9 cellular contexts compared by ENCODE assay signal in genomic region chr7:111138196-111138569, GRCh38. TPM values are rescaled to one million over a fixed set of nuclear protein-coding genes. Genes with fewer than 3 reads are reported as not detected.
A peak's percentile ranks its signal among the peaks of the same experiment; 100 is the strongest.
DNase-seq lines count a peak whose midpoint lies in the region; ATAC-seq and TF ChIP-seq lines count a peak whose summit lies in the region.
"Had no signal": no experiment of that assay in that cellular context is flagged by ENCODE, and none has a peak within 500 bp of the region (broad histone marks: within the 10 kb centered on the region; RNA-seq: fewer than 3 reads in every experiment).

No MANE protein-coding gene starts in this region.

- H3K9ac ChIP-seq in neuronal stem cell (ENCODE audit: low read depth, low read length, poor library complexity) = no peak overlapping the region

- H2AFZ ChIP-seq in neuronal stem cell (ENCODE audit: low read length) = peak overlapping the region; percentile 62

- H3K36me3 Mint-ChIP-seq in CD8-positive, alpha-beta memory T cell = no peaks in the 10 kb centered on the region
- H3K36me3 Mint-ChIP-seq in activated B cell treated with CpG ODN at 0.5 μM for 24 hours (ENCODE audit: low read depth) = no peaks in the 10 kb centered on the region
- H3K36me3 Mint-ChIP-seq in central memory CD8-positive, alpha-beta T cell (ENCODE audit: insufficient read depth) = peaks cover 3% of the 10 kb centered on the region

- no peak overlapping the region for H2BK120ac ChIP-seq in neuronal stem cell (ENCODE audit: low read depth, low read length)

- no peak overlapping the region for H2AK5ac ChIP-seq in neuronal stem cell (ENCODE audit: low read depth, low read length)

- H3K36me3 ChIP-seq in CD8-positive, alpha-beta memory T cell (ENCODE audit: insufficient read depth, low read length) = no peaks in the 10 kb centered on the region
- H3K36me3 ChIP-seq in neuronal stem cell (replicated peaks in 1 of 2; ENCODE audit: control insufficient read depth in 2 of 2, insufficient read depth in 2 of 2, low read length in 2 of 2) (no peaks in the 10 kb centered on the region), stomach (no peaks in the 10 kb centered on the region)

- intact Hi-C loops in activated B cell treated with CpG ODN at 0.5 μM for 24 hours (cut with micrococcal nuclease) = loop anchor here (5.0 kb wide), 1 partner anchor 424 kb away; the partner anchor contains the start of gene IMMP2L
- intact Hi-C loops in stomach (cut with DNase I; ENCODE audit: low total_unique reads) = no loop called here

- WGBS in neuronal stem cell (ENCODE audit: extremely low coverage in 2 of 2, insufficient read length in 2 of 2, insufficient replicate concordance in 1 of 2), 2 donors = no CpG with 5 or more reads among the region's 2 CpGs
- 35 to 43% (median 37%) methylated on average over 2 of the region's 2 CpGs for WGBS in stomach, 5 donors

- peak; percentile 6 to 65 (median 55) for DNase-seq in CD8-positive, alpha-beta memory T cell
- peak; percentile 4 for DNase-seq in HK-2 (ENCODE audit: unreplicated experiment)
- DNase-seq in activated B cell treated with CpG ODN at 0.5 μM for 24 hours = peak; percentile 16
- DNase-seq in central memory CD8-positive, alpha-beta T cell (ENCODE audit: low spot score in 2 of 2) = peak in 1 of 2 donors; percentile 38
- no peak for DNase-seq in neuronal stem cell (ENCODE audit: low spot score)
- no peak for DNase-seq in NCI-H345 (lab: John Stamatoyannopoulos, UW)
- no peak for DNase-seq in stomach

- no peak overlapping the region for H3K23ac ChIP-seq in neuronal stem cell (ENCODE audit: low read depth, low read length, poor library complexity)

- H3K14ac ChIP-seq in neuronal stem cell (ENCODE audit: low read length) = no peak overlapping the region

- H3K27me3 Mint-ChIP-seq in CD8-positive, alpha-beta memory T cell = no peaks in the 10 kb centered on the region
- H3K27me3 Mint-ChIP-seq in activated B cell treated with CpG ODN at 0.5 μM for 24 hours = no peaks in the 10 kb centered on the region
- H3K27me3 Mint-ChIP-seq in central memory CD8-positive, alpha-beta T cell = no peaks in the 10 kb centered on the region

- H3K4me1 ChIP-seq in CD8-positive, alpha-beta memory T cell (ENCODE audit: insufficient read depth, low read length) = peaks cover 19% of the 10 kb centered on the region
- H3K4me1 ChIP-seq in neuronal stem cell (ENCODE audit: control insufficient read depth in 2 of 2, insufficient read depth in 1 of 2, low read depth in 1 of 2, low read length in 2 of 2) (peaks cover under 1 to 5% of the 10 kb centered on the region in 2 donors), stomach (peaks cover 0 to 12% (median 4%) of the 10 kb centered on the region in 4 donors)

- H2BK5ac ChIP-seq in neuronal stem cell (ENCODE audit: low read length) = no peak overlapping the region

- H3K9me3 ChIP-seq in CD8-positive, alpha-beta memory T cell (ENCODE audit: low read length) = no peaks in the 10 kb centered on the region
- no peaks in the 10 kb centered on the region for H3K9me3 ChIP-seq in neuronal stem cell (replicated peaks in 1 of 2; ENCODE audit: control insufficient read depth in 2 of 2, insufficient read depth in 1 of 2, low read depth in 1 of 2, low read length in 2 of 2)
- no peaks in the 10 kb centered on the region for H3K9me3 ChIP-seq in stomach

- POLR2A ChIA-PET in CD8-positive, alpha-beta memory T cell (lab: Charles Lee) = interaction anchor here (0.6 kb wide), 1 partner anchor 13 kb away, joined by 7 read pairs; no protein-coding TSS in a partner anchor
- POLR2A ChIA-PET in activated B cell treated with CpG ODN at 0.5 μM for 24 hours (lab: Charles Lee) = interaction anchor here (0.5 to 2.2 kb wide), 4 partner anchors 39 to 424 kb away, joined by 3 to 24 read pairs (median 7); partner anchors contain the start of gene IMMP2L

- peak overlapping the region; percentile 27 for H3K27ac ChIP-seq in CD8-positive, alpha-beta memory T cell (ENCODE audit: low read depth, low read length)
- H3K27ac ChIP-seq in neuronal stem cell (replicated peaks; ENCODE audit: low read length) (no peak overlapping the region), stomach (peak overlapping the region in 1 of 5 donors; percentile 27)

- no peak overlapping the region for H3K18ac ChIP-seq in neuronal stem cell (ENCODE audit: low read length)

- H3K4me3 ChIP-seq in CD8-positive, alpha-beta memory T cell (ENCODE audit: low read length) = no peak overlapping the region
- H3K4me3 ChIP-seq in neuronal stem cell (ENCODE audit: low read length in 2 of 2) = no peak overlapping the region
- no peak overlapping the region for H3K4me3 ChIP-seq in stomach

- no peak overlapping the region for H3K4ac ChIP-seq in neuronal stem cell (ENCODE audit: low read length)

- no peak overlapping the region for H3K4me2 ChIP-seq in neuronal stem cell (ENCODE audit: insufficient read depth, low read length, poor library complexity, severe bottlenecking)

- no peaks in the 10 kb centered on the region for H3K9me3 Mint-ChIP-seq in CD8-positive, alpha-beta memory T cell
- H3K9me3 Mint-ChIP-seq in activated B cell treated with CpG ODN at 0.5 μM for 24 hours = no peaks in the 10 kb centered on the region
- H3K9me3 Mint-ChIP-seq in central memory CD8-positive, alpha-beta T cell = no peaks in the 10 kb centered on the region
- H3K9me3 Mint-ChIP-seq: neural crest cell had no signal

- no peaks in the 10 kb centered on the region for H3K79me1 ChIP-seq in neuronal stem cell (ENCODE audit: low read depth, low read length)

- ATAC-seq in GM21423 (IDR thresholded peaks at IDR 0.05; ENCODE audit: unreplicated experiment) (peak; percentile 96), activated B cell treated with CpG ODN at 0.5 μM for 24 hours (ENCODE audit: low read depth) (peak; percentile 77)
- ATAC-seq in central memory CD8-positive, alpha-beta T cell (replicated peaks; ENCODE audit: extremely low read depth, poor library complexity, severe bottlenecking) = peak; percentile 87

- TF ChIP-seq CTCF in activated B cell treated with CpG ODN at 0.5 μM for 24 hours (IDR thresholded peaks at IDR 0.05) = no peak
- no peak for TF ChIP-seq CTCF in stomach (IDR thresholded peaks at IDR 0.05)

- H4K91ac ChIP-seq in neuronal stem cell (ENCODE audit: low read depth, low read length, poor library complexity) = no peak overlapping the region

- H3K27me3 ChIP-seq in CD8-positive, alpha-beta memory T cell (ENCODE audit: insufficient read depth, low read length, poor library complexity, severe bottlenecking) = no peaks in the 10 kb centered on the region
- H3K27me3 ChIP-seq in neuronal stem cell (ENCODE audit: control insufficient read depth in 3 of 3, insufficient read depth in 3 of 3, low read depth in 1 of 3, low read length in 3 of 3) (no peaks in the 10 kb centered on the region), stomach (no peaks in the 10 kb centered on the region)

- no peak overlapping the region for H4K8ac ChIP-seq in neuronal stem cell (ENCODE audit: low read depth, low read length)

- H3K27ac Mint-ChIP-seq in CD8-positive, alpha-beta memory T cell = peak overlapping the region; percentile 67 to 93 (median 90)
- peak overlapping the region; percentile 94 for H3K27ac Mint-ChIP-seq in activated B cell treated with CpG ODN at 0.5 μM for 24 hours
- peak overlapping the region; percentile 72 for H3K27ac Mint-ChIP-seq in central memory CD8-positive, alpha-beta T cell (ENCODE audit: low read depth)

- peak overlapping the region in 6 of 7 donors; percentile 32 to 65 (median 48) for H3K4me3 Mint-ChIP-seq in CD8-positive, alpha-beta memory T cell
- peak overlapping the region; percentile 73 for H3K4me3 Mint-ChIP-seq in activated B cell treated with CpG ODN at 0.5 μM for 24 hours
- no peak overlapping the region for H3K4me3 Mint-ChIP-seq in central memory CD8-positive, alpha-beta T cell
- H3K4me3 Mint-ChIP-seq: neural crest cell had no signal

- no peak for TF ChIP-seq EP300 in stomach (IDR thresholded peaks at IDR 0.05)

- peaks cover 17 to 22% (median 20%) of the 10 kb centered on the region in 3 donors for H3K4me1 Mint-ChIP-seq in CD8-positive, alpha-beta memory T cell
- H3K4me1 Mint-ChIP-seq in activated B cell treated with CpG ODN at 0.5 μM for 24 hours = peaks cover 28% of the 10 kb centered on the region
- peaks cover 17% of the 10 kb centered on the region for H3K4me1 Mint-ChIP-seq in central memory CD8-positive, alpha-beta T cell

- CTCF ChIA-PET in CD8-positive, alpha-beta memory T cell (lab: Charles Lee) = interaction anchor here (0.9 to 1.0 kb wide), 2 partner anchors 9 to 55 kb away, joined by 3 to 4 read pairs; no protein-coding TSS in a partner anchor
- CTCF ChIA-PET in activated B cell treated with CpG ODN at 0.5 μM for 24 hours (lab: Charles Lee) = interaction anchor here (1.7 kb wide), 2 partner anchors 11 to 39 kb away, joined by 5 to 9 read pairs; no protein-coding TSS in a partner anchor

- TF ChIP-seq POLR2A in stomach (IDR thresholded peaks at IDR 0.05) = no peak

- H2BK12ac ChIP-seq in neuronal stem cell (ENCODE audit: low read length) = no peak overlapping the region

- H2BK15ac ChIP-seq in neuronal stem cell (ENCODE audit: low read length) = no peak overlapping the region

RNA-seq across cellular contexts. Expression of gene LRRN3, which starts 47.3 kb away (rescaled TPM):
- total RNA-seq in CD8-positive, alpha-beta memory T cell = 100 to 1,000 TPM in 1 of 2 experiments, 10 to 100 TPM in 1; 91.4 to 101 TPM
- polyA plus RNA-seq in CD8-positive, alpha-beta memory T cell = 18.8 TPM
- total RNA-seq in activated B cell treated with CpG ODN at 0.5 μM for 24 hours (not detected in 2 replicates), stomach (1 to 10 TPM in 1 of 5 donors, not detected in 4; 4.4 TPM)
- polyA plus RNA-seq in neuronal stem cell (2013, experiment 1 of 2) = 2.2 TPM
- polyA plus RNA-seq in neuronal stem cell (2013, experiment 2 of 2) = 2.0 TPM
- under 1 TPM in 2 of 3 donors, not detected in 1; 0.33 to 0.61 TPM for polyA plus RNA-seq in stomach

Comparison
In these comparisons a context has a peak if more than half of its experiments do, and no peak if none do; other contexts are left out.
1. DNase-seq: peak in CD8-positive, alpha-beta memory T cell (5 of 5), HK-2 (single experiment) and activated B cell treated with CpG ODN at 0.5 μM for 24 hours (single experiment); none in neuronal stem cell (single experiment), NCI-H345 (single experiment) and stomach (single experiment).
2. RNA of gene LRRN3, which starts 47.3 kb away (total RNA-seq): 91.4 to 101 TPM in CD8-positive, alpha-beta memory T cell; not detected in activated B cell treated with CpG ODN at 0.5 μM for 24 hours and 4.4 TPM in stomach; every median in the first group is over 10 times any median in the second.
3. Peak in every context shown above with its lines, with median percentiles within 50 percentile points of each other: H3K27ac Mint-ChIP-seq and ATAC-seq.